In the genomic region with DNA sequence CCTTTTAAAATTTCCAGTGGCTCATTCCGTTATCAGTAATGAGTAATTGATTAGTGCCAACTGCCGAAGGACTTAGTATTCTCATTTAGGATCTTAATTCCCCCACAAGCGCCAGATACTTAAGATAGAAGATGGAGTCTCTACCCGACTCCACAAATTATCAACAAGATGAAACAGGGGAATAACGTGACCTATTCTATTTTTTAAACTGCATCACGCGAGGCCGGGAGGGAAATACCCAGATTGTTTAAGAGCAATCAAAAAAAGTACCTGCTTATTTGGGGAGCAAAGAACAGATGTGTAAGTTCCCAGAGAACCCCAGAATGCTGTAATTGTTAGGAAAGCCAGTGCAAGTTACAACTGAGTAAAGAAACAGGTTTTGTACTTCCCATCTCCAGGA, we compare ENCODE assay signal across 1 cellular context.
TF ChIP-seq lines count a peak whose summit lies in the region.

No MANE protein-coding gene starts in this region.

TF ChIP-seq in IMR-90, 13 proteins besides CTCF, POLR2A, EP300 and RAD21:
- TF ChIP-seq FOS (IDR thresholded peaks at IDR 0.05; ENCODE audit: low read depth, low read length), result no peak
- TF ChIP-seq BHLHE40 (IDR thresholded peaks at IDR 0.05; ENCODE audit: low read depth, low read length), result no peak
- TF ChIP-seq SMC3 (IDR thresholded peaks at IDR 0.05; ENCODE audit: low read depth, low read length), result no peak
- TF ChIP-seq CHD1 (IDR thresholded peaks at IDR 0.05; ENCODE audit: low read depth, low read length), result no peak
